In the genomic region with DNA sequence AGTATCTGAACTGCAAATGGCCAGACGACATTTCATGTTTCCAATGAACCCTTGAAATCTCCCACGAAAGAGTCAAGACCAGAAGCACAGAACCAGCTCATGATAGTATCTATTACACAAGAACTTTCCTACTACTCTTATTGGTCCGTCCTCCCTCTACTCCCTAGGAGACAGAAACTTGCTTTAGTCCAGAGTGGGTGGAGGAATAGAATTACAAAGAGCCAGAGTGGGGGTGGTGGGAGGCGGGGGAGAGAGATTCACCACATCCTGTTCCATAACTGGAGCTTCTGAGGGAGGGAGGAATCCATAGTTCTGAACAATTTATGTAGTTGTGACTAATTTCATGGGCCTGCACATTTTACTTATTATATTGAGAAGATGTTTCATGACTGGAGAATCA, we compare ENCODE assay signal across 12 cellular contexts. TPM values are rescaled to one million over a fixed set of nuclear protein-coding genes. Genes with fewer than 3 reads are reported as not detected.
DNase-seq lines count a peak whose midpoint lies in the region; ATAC-seq and TF ChIP-seq lines count a peak whose summit lies in the region.
"Had no signal": no experiment of that assay in that cellular context is flagged by ENCODE, and none has a peak within 500 bp of the region (broad histone marks: within the 10 kb centered on the region; RNA-seq: fewer than 3 reads in every experiment).

No MANE protein-coding gene starts in this region.

- POLR2A ChIA-PET in AG04450 (lab: Yijun Ruan, JAX), result no interaction called here

- no peak overlapping the region for H2BK120ac ChIP-seq in mesenchymal stem cell (ENCODE audit: low read depth, low read length)

- intact Hi-C loops in activated T-helper 1 cell treated with anti-CD3 and anti-CD28 coated beads, Interleukin-12 subunit alpha, Interleukin-12 subunit beta, Interleukin-2, Interleukin-4 antibody, amounts not matched to agents 30 ng/mL and 10 ng/mL and 1 ng/mL, durations not matched to agents 14 hours and 24 hours and 36 hours (cut with micrococcal nuclease), result loop anchor here (1.0 kb wide), 1 partner anchor 141 kb away; no protein-coding TSS in a partner anchor

- no peak overlapping the region for H3K23ac ChIP-seq in mesenchymal stem cell (ENCODE audit: low read length in 2 of 2)

- H3K4me1 Mint-ChIP-seq in activated T-helper 1 cell treated with anti-CD3 and anti-CD28 coated beads, Interleukin-12 subunit alpha, Interleukin-12 subunit beta, Interleukin-2, Interleukin-4 antibody, amounts not matched to agents 30 ng/mL and 10 ng/mL and 1 ng/mL, durations not matched to agents 14 hours and 24 hours and 36 hours (ENCODE audit: low read depth), result peaks cover 20% of the 10 kb centered on the region
- H3K4me1 Mint-ChIP-seq: mesothelial cell of epicardium; stimulated activated memory B cell treated with anti-CD40 and anti-IgM and Interleukin-4, amounts not matched to agents 10 μg/mL and 1 μg/mL and 100 μg/mL, for 72 hours; T-helper 17 cell had no signal

- H3K4me3 Mint-ChIP-seq in activated T-helper 1 cell treated with anti-CD3 and anti-CD28 coated beads, Interleukin-12 subunit alpha, Interleukin-12 subunit beta, Interleukin-2, Interleukin-4 antibody, amounts not matched to agents 30 ng/mL and 10 ng/mL and 1 ng/mL, durations not matched to agents 14 hours and 24 hours and 36 hours, result no peak overlapping the region
- H3K4me3 Mint-ChIP-seq: mesothelial cell of epicardium; stimulated activated memory B cell treated with anti-CD40 and anti-IgM and Interleukin-4, amounts not matched to agents 10 μg/mL and 1 μg/mL and 100 μg/mL, for 72 hours; T-helper 17 cell had no signal

- H3K4me1 ChIP-seq in mesenchymal stem cell (ENCODE audit: control insufficient read depth, insufficient read depth, low read depth, low read length), result no peaks in the 10 kb centered on the region

- WGBS in mesenchymal stem cell, result 69% methylated on average over 3 of the region's 4 CpGs

- H3K79me1 ChIP-seq in mesenchymal stem cell (replicated peaks; ENCODE audit: low read length, poor library complexity, severe bottlenecking), result no peaks in the 10 kb centered on the region

- H3K18ac ChIP-seq in mesenchymal stem cell (ENCODE audit: low read depth in 1 of 2, low read length in 2 of 2), result no peak overlapping the region

- H3K27ac ChIP-seq in AG04450 (ENCODE audit: low read depth, low read length) (no peak overlapping the region), mesenchymal stem cell (ENCODE audit: low read length, poor library complexity, severe bottlenecking) (no peak overlapping the region)

- no peak for TF ChIP-seq CTCF in AG04450 (IDR thresholded peaks at IDR 0.05; ENCODE audit: low read depth, low read length)

- peak overlapping the region; percentile 36 for H3K27ac Mint-ChIP-seq in activated T-helper 1 cell treated with anti-CD3 and anti-CD28 coated beads, Interleukin-12 subunit alpha, Interleukin-12 subunit beta, Interleukin-2, Interleukin-4 antibody, amounts not matched to agents 30 ng/mL and 10 ng/mL and 1 ng/mL, durations not matched to agents 14 hours and 24 hours and 36 hours
- H3K27ac Mint-ChIP-seq: mesothelial cell of epicardium; stimulated activated memory B cell treated with anti-CD40 and anti-IgM and Interleukin-4, amounts not matched to agents 10 μg/mL and 1 μg/mL and 100 μg/mL, for 72 hours; T-helper 17 cell had no signal

- H3K4ac ChIP-seq in mesenchymal stem cell (ENCODE audit: low read depth in 1 of 2, low read length in 2 of 2), result no peak overlapping the region

- H3K4me3 ChIP-seq in AG04450 (ENCODE audit: low read depth, low read length), result no peak overlapping the region
- H3K4me3 ChIP-seq in mesenchymal stem cell (ENCODE audit: insufficient read depth in 1 of 2, low read depth in 1 of 2, low read length in 2 of 2), result peak overlapping the region in 1 of 2 experiments; percentile 8

- no peak overlapping the region for H3K4me2 ChIP-seq in mesenchymal stem cell (ENCODE audit: low read length, poor library complexity, severe bottlenecking)

- H3K14ac ChIP-seq in mesenchymal stem cell (ENCODE audit: low read length in 2 of 2), result no peak overlapping the region

- H3K36me3 ChIP-seq in mesenchymal stem cell (ENCODE audit: control insufficient read depth in 1 of 2, insufficient read depth in 2 of 2, low read depth in 1 of 2, low read length in 2 of 2), result no peaks in the 10 kb centered on the region

- H3K36me3 Mint-ChIP-seq in activated T-helper 1 cell treated with anti-CD3 and anti-CD28 coated beads, Interleukin-12 subunit alpha, Interleukin-12 subunit beta, Interleukin-2, Interleukin-4 antibody, amounts not matched to agents 30 ng/mL and 10 ng/mL and 1 ng/mL, durations not matched to agents 14 hours and 24 hours and 36 hours (ENCODE audit: low read depth), result peaks cover 5% of the 10 kb centered on the region
- H3K36me3 Mint-ChIP-seq: mesothelial cell of epicardium; stimulated activated memory B cell treated with anti-CD40 and anti-IgM and Interleukin-4, amounts not matched to agents 10 μg/mL and 1 μg/mL and 100 μg/mL, for 72 hours had no signal

- H3K27me3 Mint-ChIP-seq in activated T-helper 1 cell treated with anti-CD3 and anti-CD28 coated beads, Interleukin-12 subunit alpha, Interleukin-12 subunit beta, Interleukin-2, Interleukin-4 antibody, amounts not matched to agents 30 ng/mL and 10 ng/mL and 1 ng/mL, durations not matched to agents 14 hours and 24 hours and 36 hours (ENCODE audit: insufficient read depth), result no peaks in the 10 kb centered on the region

- CTCF ChIA-PET in AG04450 (lab: Charles Lee), result no interaction called here

- H4K91ac ChIP-seq in mesenchymal stem cell (ENCODE audit: low read length), result no peak overlapping the region

- H2AK5ac ChIP-seq in mesenchymal stem cell (ENCODE audit: low read length, severe bottlenecking), result no peak overlapping the region

- no peak for ATAC-seq in HG03342 (IDR thresholded peaks at IDR 0.05; ENCODE audit: unreplicated experiment)
- ATAC-seq: stimulated activated memory B cell treated with anti-CD40 and anti-IgM and Interleukin-4, amounts not matched to agents 10 μg/mL and 1 μg/mL and 100 μg/mL, for 72 hours; T-helper 17 cell had no signal

- no peak overlapping the region for H2AFZ ChIP-seq in mesenchymal stem cell (ENCODE audit: low read depth, low read length)

- H2BK12ac ChIP-seq in mesenchymal stem cell (ENCODE audit: low read length in 2 of 2), result no peak overlapping the region

- H3K27me3 ChIP-seq in AG04450 (ENCODE audit: control insufficient read depth, insufficient read depth, low read length) (no peaks in the 10 kb centered on the region), mesenchymal stem cell (ENCODE audit: control insufficient read depth in 1 of 2, insufficient read depth in 1 of 2, low read length in 2 of 2) (peaks cover 0 to 5% of the 10 kb centered on the region in 2 experiments)

- H3K9me3 ChIP-seq in AG04450 (ENCODE audit: control insufficient read depth, insufficient read depth, low read length) (no peaks in the 10 kb centered on the region), mesenchymal stem cell (ENCODE audit: control insufficient read depth, low read length) (peaks cover 17% of the 10 kb centered on the region)

- H2BK5ac ChIP-seq in mesenchymal stem cell (ENCODE audit: low read depth, low read length, poor library complexity, severe bottlenecking), result no peak overlapping the region

- H4K8ac ChIP-seq in mesenchymal stem cell (ENCODE audit: low read length), result no peak overlapping the region

- no peak overlapping the region for H2BK15ac ChIP-seq in mesenchymal stem cell (ENCODE audit: low read depth, poor library complexity, severe bottlenecking)

- H3K9ac ChIP-seq in mesenchymal stem cell (ENCODE audit: low read length), result peak overlapping the region; percentile 24

- peaks cover 31% of the 10 kb centered on the region for H3K9me3 Mint-ChIP-seq in activated T-helper 1 cell treated with anti-CD3 and anti-CD28 coated beads, Interleukin-12 subunit alpha, Interleukin-12 subunit beta, Interleukin-2, Interleukin-4 antibody, amounts not matched to agents 30 ng/mL and 10 ng/mL and 1 ng/mL, durations not matched to agents 14 hours and 24 hours and 36 hours

- peak; percentile 13 for DNase-seq in AG04450 (ENCODE audit: low read depth, low spot score)
- DNase-seq in HK-2 (ENCODE audit: unreplicated experiment), result peak; percentile 17
- no peak for DNase-seq in activated T-helper 1 cell treated with anti-CD3 and anti-CD28 coated beads, Interleukin-12 subunit alpha, Interleukin-12 subunit beta, Interleukin-2, Interleukin-4 antibody, amounts not matched to agents 30 ng/mL and 10 ng/mL and 1 ng/mL, durations not matched to agents 14 hours and 24 hours and 36 hours (ENCODE audit: low spot score)
- peak; percentile 1 for DNase-seq in mesenchymal stem cell
- DNase-seq in NCI-H345 treated with DMSO at 0.1 percent for 48 hours (lab: John Stamatoyannopoulos, UW; ENCODE audit: unreplicated experiment), result no peak
- DNase-seq in NCI-H2107 treated with DMSO at 0.1 percent for 48 hours (lab: John Stamatoyannopoulos, UW; ENCODE audit: unreplicated experiment), result no peak
- DNase-seq in NCI-H2107 (lab: John Stamatoyannopoulos, UW), result no peak
- DNase-seq: NCI-H1417, T-helper 17 cell had no signal

RNA-seq across cellular contexts. Expression of a gene that starts 18.5 kb away (rescaled TPM):
- not detected in 2 replicates for polyA plus RNA-seq in AG04450 (2011; rRNA removed)
- polyA minus RNA-seq in AG04450 (2011; rRNA and poly(A)+ RNA removed), result not detected in 2 replicates
- total RNA-seq in activated T-helper 1 cell treated with anti-CD3 and anti-CD28 coated beads, Interleukin-12 subunit alpha, Interleukin-12 subunit beta, Interleukin-2, Interleukin-4 antibody, amounts not matched to agents 30 ng/mL and 10 ng/mL and 1 ng/mL, durations not matched to agents 14 hours and 24 hours and 36 hours, result not detected in 2 replicates
- not detected for polyA plus RNA-seq in mesenchymal stem cell (2013, experiment 1 of 2)
- not detected for polyA plus RNA-seq in mesenchymal stem cell (2013, experiment 2 of 2)
- total RNA-seq: mesothelial cell of epicardium, T-helper 17 cell had no signal

RNA-seq across cellular contexts. Expression of a gene that starts 20.0 kb away (rescaled TPM):
- not detected in 2 replicates for polyA plus RNA-seq in AG04450 (2011; rRNA removed)
- not detected in 2 replicates for polyA minus RNA-seq in AG04450 (2011; rRNA and poly(A)+ RNA removed)
- not detected in 2 replicates for total RNA-seq in activated T-helper 1 cell treated with anti-CD3 and anti-CD28 coated beads, Interleukin-12 subunit alpha, Interleukin-12 subunit beta, Interleukin-2, Interleukin-4 antibody, amounts not matched to agents 30 ng/mL and 10 ng/mL and 1 ng/mL, durations not matched to agents 14 hours and 24 hours and 36 hours
- polyA plus RNA-seq in mesenchymal stem cell (2013, experiment 1 of 2), result not detected
- polyA plus RNA-seq in mesenchymal stem cell (2013, experiment 2 of 2), result not detected
- total RNA-seq: mesothelial cell of epicardium, T-helper 17 cell had no signal

RNA-seq across cellular contexts. Expression of a gene that starts 32.0 kb away (rescaled TPM):
- polyA plus RNA-seq in AG04450 (2011; rRNA removed), result not detected in 2 replicates
- not detected in 2 replicates for polyA minus RNA-seq in AG04450 (2011; rRNA and poly(A)+ RNA removed)
- not detected in 2 replicates for total RNA-seq in activated T-helper 1 cell treated with anti-CD3 and anti-CD28 coated beads, Interleukin-12 subunit alpha, Interleukin-12 subunit beta, Interleukin-2, Interleukin-4 antibody, amounts not matched to agents 30 ng/mL and 10 ng/mL and 1 ng/mL, durations not matched to agents 14 hours and 24 hours and 36 hours
- polyA plus RNA-seq in mesenchymal stem cell (2013, experiment 1 of 2), result not detected
- not detected for polyA plus RNA-seq in mesenchymal stem cell (2013, experiment 2 of 2)
- total RNA-seq: mesothelial cell of epicardium, T-helper 17 cell had no signal

RNA-seq across cellular contexts. Expression of a gene that starts 59.0 kb away (rescaled TPM):
- not detected in 2 replicates for polyA plus RNA-seq in AG04450 (2011; rRNA removed)
- polyA minus RNA-seq in AG04450 (2011; rRNA and poly(A)+ RNA removed), result not detected in 2 replicates
- total RNA-seq in activated T-helper 1 cell treated with anti-CD3 and anti-CD28 coated beads, Interleukin-12 subunit alpha, Interleukin-12 subunit beta, Interleukin-2, Interleukin-4 antibody, amounts not matched to agents 30 ng/mL and 10 ng/mL and 1 ng/mL, durations not matched to agents 14 hours and 24 hours and 36 hours, result not detected in 2 replicates
- polyA plus RNA-seq in mesenchymal stem cell (2013, experiment 1 of 2), result not detected
- not detected for polyA plus RNA-seq in mesenchymal stem cell (2013, experiment 2 of 2)
- total RNA-seq: mesothelial cell of epicardium, T-helper 17 cell had no signal

Comparison
In these comparisons a context has a peak if more than half of its experiments do, and no peak if none do; other contexts are left out.
1. DNase-seq: peak in AG04450 (single experiment), HK-2 (single experiment) and mesenchymal stem cell (single experiment); none in activated T-helper 1 cell treated with anti-CD3 and anti-CD28 coated beads, Interleukin-12 subunit alpha, Interleukin-12 subunit beta, Interleukin-2, Interleukin-4 antibody, amounts not matched to agents 30 ng/mL and 10 ng/mL and 1 ng/mL, durations not matched to agents 14 hours and 24 hours and 36 hours (single experiment), NCI-H345 treated with DMSO at 0.1 percent for 48 hours (single experiment), NCI-H2107 treated with DMSO at 0.1 percent for 48 hours (single experiment) and NCI-H2107 (single experiment).